Comparison of ENCODE assay signal across 16 cellular contexts in genomic region chr5:123358751-123359150, GRCh38.
"Had no signal": no experiment of that assay in that cellular context is flagged by ENCODE, and none has a peak within 500 bp of the region (broad histone marks: within the 10 kb centered on the region; RNA-seq: fewer than 3 reads in every experiment).

No MANE protein-coding gene starts in this region.

- H3K4me1 Mint-ChIP-seq: activated CD8-positive, alpha-beta memory T cell treated with anti-CD3 and anti-CD28 coated beads, Interleukin-2, amount 10 ng/mL, durations not matched to agents 7 days and 5 days; activated naive CD4-positive, alpha-beta T cell treated with anti-CD3 and anti-CD28 coated beads, Interleukin-2, amount 10 ng/mL, durations not matched to agents 7 days and 5 days had no signal

- DNase-seq: activated CD4-positive, alpha-beta T cell treated with anti-CD3 and anti-CD28 coated beads for 1 hour; activated CD4-positive, alpha-beta T cell treated with anti-CD3 and anti-CD28 coated beads, Interleukin-2, amount 50 U/mL, for 48 hours; activated CD8-positive, alpha-beta memory T cell treated with anti-CD3 and anti-CD28 coated beads, Interleukin-2, amount 10 ng/mL, durations not matched to agents 7 days and 5 days; activated naive CD4-positive, alpha-beta T cell treated with anti-CD3 and anti-CD28 coated beads, Interleukin-2, amount 10 ng/mL, durations not matched to agents 7 days and 5 days; activated T-cell treated with anti-CD3 and anti-CD28 coated beads, Interleukin-2, amount 50 U/mL, for 1 hour; colonic mucosa; kidney glomerular epithelial cell; naive thymus-derived CD4-positive, alpha-beta T cell; posterior cingulate gyrus; stimulated activated CD4-positive, alpha-beta T cell treated with anti-CD3 and anti-CD28 coated beads, Interleukin-4, amount 100 ng/mL, for 1 hour; stimulated activated naive CD4-positive, alpha-beta T cell; substantia nigra had no signal

- H3K9me3 ChIP-seq: colonic mucosa, esophagus muscularis mucosa had no signal

- H3K4me3 Mint-ChIP-seq: activated CD8-positive, alpha-beta memory T cell treated with anti-CD3 and anti-CD28 coated beads, Interleukin-2, amount 10 ng/mL, durations not matched to agents 7 days and 5 days; activated naive CD4-positive, alpha-beta T cell treated with anti-CD3 and anti-CD28 coated beads, Interleukin-2, amount 10 ng/mL, durations not matched to agents 7 days and 5 days; naive thymus-derived CD4-positive, alpha-beta T cell; type B pancreatic cell had no signal

- H3K4me1 ChIP-seq: colonic mucosa had no signal

- H3K27ac Mint-ChIP-seq: activated CD8-positive, alpha-beta memory T cell treated with anti-CD3 and anti-CD28 coated beads, Interleukin-2, amount 10 ng/mL, durations not matched to agents 7 days and 5 days; activated naive CD4-positive, alpha-beta T cell treated with anti-CD3 and anti-CD28 coated beads, Interleukin-2, amount 10 ng/mL, durations not matched to agents 7 days and 5 days; naive thymus-derived CD4-positive, alpha-beta T cell; type B pancreatic cell had no signal

- ATAC-seq: activated CD8-positive, alpha-beta memory T cell treated with anti-CD3 and anti-CD28 coated beads, Interleukin-2, amount 10 ng/mL, durations not matched to agents 7 days and 5 days; naive thymus-derived CD4-positive, alpha-beta T cell had no signal

- H3K27me3 ChIP-seq: colonic mucosa, esophagus muscularis mucosa had no signal

- H3K27ac ChIP-seq: SK-N-MC had no signal

- H3K4me3 ChIP-seq: colonic mucosa, esophagus muscularis mucosa, lung, SK-N-MC had no signal

- H3K27me3 Mint-ChIP-seq: activated CD8-positive, alpha-beta memory T cell treated with anti-CD3 and anti-CD28 coated beads, Interleukin-2, amount 10 ng/mL, durations not matched to agents 7 days and 5 days; activated naive CD4-positive, alpha-beta T cell treated with anti-CD3 and anti-CD28 coated beads, Interleukin-2, amount 10 ng/mL, durations not matched to agents 7 days and 5 days; naive thymus-derived CD4-positive, alpha-beta T cell; type B pancreatic cell had no signal

- H3K36me3 ChIP-seq: colonic mucosa had no signal
